ENCODE assay signal across 8 cellular contexts in the genomic region with DNA sequence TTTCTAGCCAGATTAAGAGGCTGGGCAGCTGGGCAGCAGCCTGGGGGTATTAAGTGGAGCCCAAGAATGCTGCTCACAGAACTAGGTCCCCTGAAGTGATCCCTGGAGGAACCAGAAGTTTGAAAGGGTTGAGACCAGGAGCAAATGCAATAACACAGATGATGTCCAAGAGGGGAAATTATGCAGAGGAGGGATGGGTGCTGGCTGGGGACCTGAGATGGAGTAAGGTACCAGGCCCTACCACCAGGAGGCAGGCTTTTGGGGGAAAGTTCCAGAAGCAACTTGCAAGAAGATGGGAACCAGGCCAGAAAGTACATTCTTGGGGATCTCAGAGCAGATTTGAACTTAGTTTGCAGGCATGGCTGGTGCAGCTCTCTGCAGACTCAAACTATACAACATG.
A peak's percentile ranks its signal among the peaks of the same experiment; 100 is the strongest.
DNase-seq lines count a peak whose midpoint lies in the region; ATAC-seq, FAIRE-seq and TF ChIP-seq lines count a peak whose summit lies in the region.

No MANE protein-coding gene starts in this region.

- DNase-seq in GM04503 (ENCODE audit: low read depth) (peak; percentile 1), Peyer's patch (peak in 2 of 3 donors; percentile 26 to 67), astrocyte (ENCODE audit: low read depth) (peak; percentile 4), left colon (peak in 1 of 2 donors; percentile 21), type B pancreatic cell (ENCODE audit: extremely low spot score, unreplicated experiment) (no peak), mucosa of gallbladder (ENCODE audit: low spot score) (no peak), RCC 7860 (ENCODE audit: low spot score) (no peak)

- H2AFZ ChIP-seq in astrocyte (ENCODE audit: low read depth, low read length) = no peak overlapping the region

- H3K27me3 Mint-ChIP-seq in astrocyte (ENCODE audit: low read depth, unreplicated experiment) (peaks cover 5% of the 10 kb centered on the region), type B pancreatic cell (no peaks in the 10 kb centered on the region)

- no peaks in the 10 kb centered on the region for H4K20me1 ChIP-seq in astrocyte (ENCODE audit: insufficient read depth, low read length)

- H3K27ac Mint-ChIP-seq in astrocyte (ENCODE audit: unreplicated experiment) (no peak overlapping the region), type B pancreatic cell (no peak overlapping the region)

- H3K4me1 ChIP-seq in Peyer's patch (no peaks in the 10 kb centered on the region), astrocyte (ENCODE audit: insufficient read depth, low read length) (no peaks in the 10 kb centered on the region)

- H3K9me3 Mint-ChIP-seq in astrocyte (ENCODE audit: unreplicated experiment) = peaks cover 8% of the 10 kb centered on the region
- peaks cover 19% of the 10 kb centered on the region for H3K9me3 Mint-ChIP-seq in type B pancreatic cell

- H3K36me3 ChIP-seq in Peyer's patch = no peaks in the 10 kb centered on the region
- H3K36me3 ChIP-seq in astrocyte (ENCODE audit: insufficient read depth, low read length) = no peaks in the 10 kb centered on the region

- FAIRE-seq in astrocyte (lab: Jason Lieb, UNC) (no peak), RCC 7860 (lab: Jason Lieb, UNC) (no peak)

- peak; percentile 30 for ATAC-seq in left colon
- no peak for ATAC-seq in GM18517 (IDR thresholded peaks at IDR 0.05; ENCODE audit: unreplicated experiment)

- H3K4me1 Mint-ChIP-seq in astrocyte (ENCODE audit: low read depth, unreplicated experiment) (no peaks in the 10 kb centered on the region), type B pancreatic cell (ENCODE audit: unreplicated experiment) (no peaks in the 10 kb centered on the region)

- H3K4me3 ChIP-seq in Peyer's patch (no peak overlapping the region), astrocyte (ENCODE audit: insufficient read depth, low read depth, low read length) (no peak overlapping the region)

- no peaks in the 10 kb centered on the region for H3K27me3 ChIP-seq in Peyer's patch
- no peaks in the 10 kb centered on the region for H3K27me3 ChIP-seq in astrocyte (ENCODE audit: insufficient read depth, low read length)

- intact Hi-C loops in left colon (cut with DNase I, micrococcal nuclease) = no loop called here

- peaks cover 0 to 5% (median 0%) of the 10 kb centered on the region in 4 donors for H3K9me3 ChIP-seq in Peyer's patch
- peaks cover 7% of the 10 kb centered on the region for H3K9me3 ChIP-seq in astrocyte (ENCODE audit: insufficient read depth, low read depth, low read length)

- H3K27ac ChIP-seq in Peyer's patch = no peak overlapping the region
- H3K27ac ChIP-seq in astrocyte (ENCODE audit: low read depth, low read length) = no peak overlapping the region

- no peak overlapping the region for H3K4me3 Mint-ChIP-seq in astrocyte (ENCODE audit: unreplicated experiment)
- H3K4me3 Mint-ChIP-seq in type B pancreatic cell = no peak overlapping the region

- TF ChIP-seq CTCF in Peyer's patch (IDR thresholded peaks at IDR 0.05) (peak in 5 of 6 experiments; percentile 8 to 54 (median 42)), astrocyte (IDR thresholded peaks at IDR 0.05; ENCODE audit: insufficient read depth, low read depth, low read length) (no peak), type B pancreatic cell (conservative IDR thresholded peaks at IDR 0.05) (peak; percentile 64)

- H3K9ac ChIP-seq in astrocyte (ENCODE audit: low read length) = no peak overlapping the region

- no peaks in the 10 kb centered on the region for H3K79me2 ChIP-seq in astrocyte (ENCODE audit: insufficient read depth, low read length)

- H3K36me3 Mint-ChIP-seq in astrocyte (ENCODE audit: low read depth, unreplicated experiment) (peaks cover 2% of the 10 kb centered on the region), type B pancreatic cell (peaks cover 6% of the 10 kb centered on the region)

- H3K4me2 ChIP-seq in astrocyte (ENCODE audit: low read length) = no peak overlapping the region

- TF ChIP-seq POLR2A in Peyer's patch (IDR thresholded peaks at IDR 0.05) = no peak

Comparison
In these comparisons a context has a peak if more than half of its experiments do, and no peak if none do; other contexts are left out.
1. DNase-seq: peak in GM04503 (single experiment), Peyer's patch (2 of 3) and astrocyte (single experiment); none in type B pancreatic cell (single experiment), mucosa of gallbladder (single experiment) and RCC 7860 (single experiment).